In the genomic region with DNA sequence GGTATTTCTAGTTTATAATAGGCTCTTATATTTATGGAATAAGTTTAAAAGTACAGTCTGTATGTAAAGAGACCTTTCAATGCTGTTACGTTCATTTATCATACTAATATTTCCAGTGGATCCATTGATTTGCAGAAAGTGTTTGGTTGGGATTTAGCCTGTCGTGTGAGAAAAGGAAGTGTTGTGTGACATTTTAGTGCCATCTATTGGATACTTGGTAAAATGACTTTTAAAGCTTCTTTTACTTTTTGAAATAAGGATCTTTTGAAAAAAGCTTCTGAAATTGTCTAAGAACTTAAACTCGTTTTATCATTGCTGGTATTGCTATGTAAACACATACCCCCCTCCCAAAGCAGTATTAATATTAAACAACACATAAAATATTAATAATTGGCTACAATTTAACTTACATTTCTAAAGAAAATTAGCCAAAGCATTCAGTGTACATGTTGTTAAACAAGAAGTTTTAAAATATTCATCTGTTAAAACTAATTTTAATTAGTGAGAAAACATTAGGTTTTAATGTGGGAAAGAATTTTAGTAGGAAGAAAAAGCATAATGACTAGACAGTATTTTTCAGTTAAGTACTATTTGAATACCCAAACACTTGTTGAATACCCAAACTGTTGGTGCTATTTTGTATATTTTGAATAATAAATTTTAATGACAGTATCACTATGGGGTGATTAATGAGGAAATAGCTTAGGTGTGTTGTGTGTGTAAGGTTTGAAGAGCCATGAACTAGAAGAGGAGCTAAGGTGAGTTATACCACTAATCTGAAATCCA, we compare ENCODE assay signal across 10 cellular contexts. TPM values are rescaled to one million over a fixed set of nuclear protein-coding genes. Genes with fewer than 3 reads are reported as not detected.
DNase-seq lines count a peak whose midpoint lies in the region; ATAC-seq and TF ChIP-seq lines count a peak whose summit lies in the region.
"Had no signal": no experiment of that assay in that cellular context is flagged by ENCODE, and none has a peak within 500 bp of the region (broad histone marks: within the 10 kb centered on the region; RNA-seq: fewer than 3 reads in every experiment).

No MANE protein-coding gene starts in this region.

- no peaks in the 10 kb centered on the region for H3K27me3 ChIP-seq in upper lobe of left lung
- H3K27me3 ChIP-seq: SJSA1 had no signal

- H3K27ac ChIP-seq in upper lobe of left lung = peak overlapping the region in 2 of 4 donors; percentile 5 to 40
- H3K27ac ChIP-seq: SJSA1 had no signal

- no peak overlapping the region for H3K4me3 ChIP-seq in LNCaP clone FGC (ENCODE audit: low read depth, low read length)
- H3K4me3 ChIP-seq in astrocyte of the cerebellum (ENCODE audit: low read depth, low read length) = no peak overlapping the region
- no peak overlapping the region for H3K4me3 ChIP-seq in upper lobe of left lung
- H3K4me3 ChIP-seq: SJSA1 had no signal

- no peaks in the 10 kb centered on the region for H3K9me3 ChIP-seq in upper lobe of left lung
- H3K9me3 ChIP-seq: SJSA1 had no signal

- no peak for TF ChIP-seq POLR2A in upper lobe of left lung (IDR thresholded peaks at IDR 0.05)

- no peak for TF ChIP-seq EP300 in upper lobe of left lung (IDR thresholded peaks at IDR 0.05)

- 12 to 18% methylated on average over 3 of the region's 3 CpGs for WGBS in upper lobe of left lung, 2 donors

- ATAC-seq in upper lobe of left lung (ENCODE audit: low FRiP score in 2 of 2) = peak in 1 of 2 donors; percentile 69
- no peak for ATAC-seq in HG03135 (IDR thresholded peaks at IDR 0.05; ENCODE audit: unreplicated experiment)
- ATAC-seq: naive thymus-derived CD8-positive, alpha-beta T cell had no signal

- TF ChIP-seq CTCF in LNCaP clone FGC (IDR thresholded peaks at IDR 0.05; ENCODE audit: control insufficient read depth, extremely low read depth, insufficient read depth) = peak; percentile 40
- TF ChIP-seq CTCF in astrocyte of the cerebellum (IDR thresholded peaks at IDR 0.05; ENCODE audit: low read depth, low read length, missing control alignments) = peak; percentile 33
- TF ChIP-seq CTCF in upper lobe of left lung (IDR thresholded peaks at IDR 0.05) = peak in 5 of 6 experiments; percentile 32 to 56 (median 36)

- peaks cover 0 to 8% (median 6%) of the 10 kb centered on the region in 4 donors for H3K4me1 ChIP-seq in upper lobe of left lung

- H3K36me3 ChIP-seq in upper lobe of left lung = peaks cover 0 to 10% (median 0%) of the 10 kb centered on the region in 4 donors

- peak; percentile 32 for DNase-seq in DMS53 (lab: John Stamatoyannopoulos, UW)
- DNase-seq in LNCaP clone FGC (ENCODE audit: low read depth) = peak; percentile 46
- DNase-seq in astrocyte of the cerebellum (ENCODE audit: low read depth) = peak; percentile 63
- peak; percentile 64 for DNase-seq in inferior parietal cortex (ENCODE audit: extremely low spot score)
- DNase-seq in upper lobe of left lung = no peak
- DNase-seq in amygdala (lab: John Stamatoyannopoulos, UW) = no peak
- DNase-seq in KG1 (lab: John Stamatoyannopoulos, UW) = no peak

- in situ Hi-C loops in astrocyte of the cerebellum (cut with HindIII; ENCODE audit: low sequenced_read_pairs) = no loop called here

RNA-seq across cellular contexts. Expression of gene EBLN2, which starts 4.9 kb away (rescaled TPM):
- total RNA-seq in upper lobe of left lung = 10 to 100 TPM in 2 of 6 donors, 1 to 10 TPM in 4; 2.2 to 15.4 (median 4.8) TPM

RNA-seq across cellular contexts. Expression of gene PPP4R2, which starts 59.9 kb away (rescaled TPM):
- 10 to 100 TPM; 24.3 to 88.0 (median 54.8) TPM for total RNA-seq in upper lobe of left lung

Comparison
In these comparisons a context has a peak if more than half of its experiments do, and no peak if none do; other contexts are left out.
1. DNase-seq: peak in DMS53 (single experiment), LNCaP clone FGC (single experiment), astrocyte of the cerebellum (single experiment) and inferior parietal cortex (single experiment); none in upper lobe of left lung (0 of 2), amygdala (0 of 56) and KG1 (single experiment).
2. Peak in every context shown above with its lines, with median percentiles within 50 percentile points of each other: CTCF ChIP-seq.